Comparison of ENCODE assay signal across 8 cellular contexts in genomic region chr13:39602614-39603366, GRCh38. TPM values are rescaled to one million over a fixed set of nuclear protein-coding genes. Genes with fewer than 3 reads are reported as not detected.
DNase-seq lines count a peak whose midpoint lies in the region; ATAC-seq and TF ChIP-seq lines count a peak whose summit lies in the region.

Gene LHFPL6, minus strand, starts transcription at chr13:39603193.

- peaks cover 21% of the 10 kb centered on the region for H3K36me3 ChIP-seq in OCI-LY3 (replicated peaks; ENCODE audit: low read depth, low read length)

- no peaks in the 10 kb centered on the region for H3K9me3 ChIP-seq in OCI-LY3 (ENCODE audit: insufficient read depth, low read length)

- peak within 1 kb of the TSS; percentile 85 for H3K4me3 ChIP-seq in OCI-LY3 (ENCODE audit: low read length)

- H2AFZ ChIP-seq in OCI-LY3 (ENCODE audit: low read depth, low read length): peak within 1 kb of the TSS; percentile 81

- peak within 1 kb of the TSS; percentile 36 for H3K27ac ChIP-seq in OCI-LY3 (ENCODE audit: low read length)

- peaks cover 31% of the 10 kb centered on the region for H3K4me1 ChIP-seq in OCI-LY3 (ENCODE audit: low read length)

- H3K4me2 ChIP-seq in OCI-LY3 (ENCODE audit: low read length): peak within 1 kb of the TSS; percentile 91

- no peaks in the 10 kb centered on the region for H3K27me3 ChIP-seq in OCI-LY3 (ENCODE audit: low read depth, low read length)

- ATAC-seq in GM19397 (IDR thresholded peaks at IDR 0.05; ENCODE audit: unreplicated experiment): peak; percentile 95
- ATAC-seq in HG03520 (IDR thresholded peaks at IDR 0.05; ENCODE audit: unreplicated experiment): peak; percentile 92

- H3K79me2 ChIP-seq in OCI-LY3 (ENCODE audit: low read length): peaks cover 35% of the 10 kb centered on the region

- H3K9ac ChIP-seq in OCI-LY3 (ENCODE audit: low read length): peak within 1 kb of the TSS; percentile 84

- peak; percentile 57 for TF ChIP-seq CTCF in OCI-LY3 (IDR thresholded peaks at IDR 0.05; ENCODE audit: low read depth, low read length)

- H4K20me1 ChIP-seq in OCI-LY3 (ENCODE audit: insufficient read depth, low read length): no peaks in the 10 kb centered on the region

- DNase-seq in C1 segment of cervical spinal cord (lab: John Stamatoyannopoulos, UW) (peak in 13 of 14 donors; percentile 42 to 79 (median 69)), fibroblast of gingiva (ENCODE audit: low read depth) (peak; percentile 79), myocyte (ENCODE audit: low read depth) (peak; percentile 88)
- peak; percentile 76 to 80 for DNase-seq in activated T-cell treated with anti-CD3 and anti-CD28 coated beads, Interleukin-2, amount 50 U/mL, for 48 hours
- peak; percentile 61 for DNase-seq in stimulated activated naive CD4-positive, alpha-beta T cell treated with Interleukin-2 at 50 U/mL for 16 hours (lab: John Stamatoyannopoulos, UW)

RNA-seq across cellular contexts. Expression of gene LHFPL6, which starts in this region (rescaled TPM):
- 12.5 and 14.4 TPM in 2 replicates for total RNA-seq in myocyte
- polyA plus RNA-seq in myocyte (2012): 37.1 TPM

Comparison
In these comparisons a context has a peak if more than half of its experiments do, and no peak if none do; other contexts are left out.
1. Peak in every context shown above with its lines: DNase-seq, ATAC-seq, H3K4me3 ChIP-seq and H3K27ac ChIP-seq.